9 cellular contexts compared by ENCODE assay signal in genomic region chr9:136799854-136800657, GRCh38. TPM values are rescaled to one million over a fixed set of nuclear protein-coding genes. Genes with fewer than 3 reads are reported as not detected.
DNase-seq lines count a peak whose midpoint lies in the region; ATAC-seq and TF ChIP-seq lines count a peak whose summit lies in the region.
"Had no signal": no experiment of that assay in that cellular context is flagged by ENCODE, and none has a peak within 500 bp of the region (broad histone marks: within the 10 kb centered on the region; RNA-seq: fewer than 3 reads in every experiment).

No MANE protein-coding gene starts in this region.

- H3K27me3 ChIP-seq in osteoblast (ENCODE audit: insufficient read depth, low read length), result peaks cover 60% of the 10 kb centered on the region
- H3K27me3 ChIP-seq in thymus (ENCODE audit: control insufficient read depth, insufficient read depth), result no peaks in the 10 kb centered on the region

- H3K4me1 ChIP-seq in osteoblast (ENCODE audit: insufficient read depth, low read length), result peaks cover 2% of the 10 kb centered on the region
- H3K4me1 ChIP-seq in thymus (ENCODE audit: control insufficient read depth, insufficient read depth, low read length), result peaks cover 30% of the 10 kb centered on the region

- H2AFZ ChIP-seq in osteoblast (ENCODE audit: low read length), result no peak overlapping the region

- H3K9me3 ChIP-seq in osteoblast (ENCODE audit: low read depth, low read length) (no peaks in the 10 kb centered on the region), thymus (ENCODE audit: control insufficient read depth) (no peaks in the 10 kb centered on the region)

- no peak overlapping the region for H3K4me2 ChIP-seq in osteoblast (ENCODE audit: insufficient read depth, low read length)

- DNase-seq in NAMALWA (ENCODE audit: low spot score), result peak; percentile 92
- peak; percentile 85 for DNase-seq in SK-N-DZ (ENCODE audit: low spot score)
- DNase-seq in activated gamma-delta T cell treated with anti-CD3 and anti-CD28 coated beads, Interleukin-2, amount 50 U/mL, for 16 hours (ENCODE audit: low read depth), result peak; percentile 89
- peak; percentile 57 for DNase-seq in globus pallidus (ENCODE audit: low spot score)
- peak; percentile 95 for DNase-seq in osteoblast (ENCODE audit: insufficient read length, low spot score, missing footprints)
- no peak for DNase-seq in middle frontal gyrus (ENCODE audit: extremely low spot score, low spot score)

- under 1% methylated on average over 63 of the region's 63 CpGs for whole genome bisulfite sequencing in thymus

- TF ChIP-seq CTCF in osteoblast (IDR thresholded peaks at IDR 0.05; ENCODE audit: extremely low read depth, low read depth, low read length), result no peak

- H3K36me3 ChIP-seq in osteoblast (ENCODE audit: insufficient read depth, low read length) (no peaks in the 10 kb centered on the region), thymus (ENCODE audit: control insufficient read depth, insufficient read depth) (no peaks in the 10 kb centered on the region)

- H3K4me3 ChIP-seq in osteoblast (ENCODE audit: insufficient read depth, low read length), result no peak overlapping the region
- H3K4me3 ChIP-seq in thymus (ENCODE audit: low read length), result peak overlapping the region; percentile 55

- H4K20me1 ChIP-seq in osteoblast (ENCODE audit: insufficient read depth, low read length), result no peaks in the 10 kb centered on the region

- H3K79me2 ChIP-seq in osteoblast (ENCODE audit: insufficient read depth, low read length), result no peaks in the 10 kb centered on the region

- peak; percentile 47 for ATAC-seq in GM18909 (IDR thresholded peaks at IDR 0.05; ENCODE audit: poor library complexity, unreplicated experiment)

- no peak overlapping the region for H3K27ac ChIP-seq in osteoblast (ENCODE audit: low read depth, low read length)
- H3K27ac ChIP-seq in thymus (ENCODE audit: low read depth), result peak overlapping the region; percentile 69

RNA-seq across cellular contexts. Expression of gene CCDC183, which starts 3.9 kb away (rescaled TPM):
- 1.2 and 1.5 TPM in 2 replicates for polyA plus RNA-seq in SK-N-DZ (2014; cell fraction: cytosol; rRNA removed)
- 11.5 and 18.3 TPM in 2 replicates for polyA plus RNA-seq in SK-N-DZ (2014; cell fraction: nucleus; rRNA removed)
- under 0.01 TPM in 1 of 2 replicates, not detected in the other for total RNA-seq in osteoblast
- polyA plus RNA-seq in thymus, result 5.0 TPM

RNA-seq across cellular contexts. Expression of gene RABL6, which starts 7.7 kb away (rescaled TPM):
- 90.9 and 95.5 TPM in 2 replicates for polyA plus RNA-seq in SK-N-DZ (2014; cell fraction: cytosol; rRNA removed)
- 158 and 167 TPM in 2 replicates for polyA plus RNA-seq in SK-N-DZ (2014; cell fraction: nucleus; rRNA removed)
- 64.2 and 64.8 TPM in 2 replicates for total RNA-seq in osteoblast
- polyA plus RNA-seq in thymus, result 55.1 TPM

RNA-seq across cellular contexts. Expression of gene TMEM141, which starts 8.9 kb away (rescaled TPM):
- polyA plus RNA-seq in SK-N-DZ (2014; cell fraction: cytosol; rRNA removed), result 60.5 and 69.3 TPM in 2 replicates
- polyA plus RNA-seq in SK-N-DZ (2014; cell fraction: nucleus; rRNA removed), result 50.6 and 79.9 TPM in 2 replicates
- total RNA-seq in osteoblast, result 31.8 and 39.8 TPM in 2 replicates
- polyA plus RNA-seq in thymus, result 81.0 TPM

RNA-seq across cellular contexts. Expression of gene LCN15, which starts 35.7 kb away (rescaled TPM):
- polyA plus RNA-seq in SK-N-DZ (2014; cell fraction: cytosol; rRNA removed), result not detected in 2 replicates
- not detected in 2 replicates for polyA plus RNA-seq in SK-N-DZ (2014; cell fraction: nucleus; rRNA removed)
- not detected in 2 replicates for total RNA-seq in osteoblast
- polyA plus RNA-seq in thymus, result 0.43 TPM
- total RNA-seq: temporal lobe had no signal

RNA-seq across cellular contexts. Expression of gene LCN8, which starts 42.0 kb away (rescaled TPM):
- polyA plus RNA-seq in SK-N-DZ (2014; cell fraction: cytosol; rRNA removed), result not detected in 2 replicates
- not detected in 2 replicates for polyA plus RNA-seq in SK-N-DZ (2014; cell fraction: nucleus; rRNA removed)
- total RNA-seq in osteoblast, result not detected in 2 replicates
- polyA plus RNA-seq in thymus, result 0.02 TPM
- total RNA-seq: temporal lobe had no signal
